2 cellular contexts compared by ENCODE assay signal in genomic region chr1:206911064-206911663, GRCh38.
TF ChIP-seq lines count a peak whose summit lies in the region.

No MANE protein-coding gene starts in this region.

TF ChIP-seq in HEK293, 187 proteins besides CTCF, POLR2A, EP300 and RAD21:
- no peak for TF ChIP-seq ZBTB20 (tag by site-specific recombination; IDR thresholded peaks at IDR 0.05)
- no peak for TF ChIP-seq GLI2 (tag by site-specific recombination; IDR thresholded peaks at IDR 0.05; ENCODE audit: borderline replicate concordance, low read depth)
- TF ChIP-seq ZNF660 (tag by site-specific recombination; IDR thresholded peaks at IDR 0.05): 0 out of 2 replicates have a peak, but pooled peaks have one; percentile 11
- TF ChIP-seq KLF10 (tag by site-specific recombination; IDR thresholded peaks at IDR 0.05): no peak
- TF ChIP-seq ZNF324 (tag by site-specific recombination; IDR thresholded peaks at IDR 0.05): no peak
- no peak for TF ChIP-seq ZSCAN23 (tag by site-specific recombination; IDR thresholded peaks at IDR 0.05)
- TF ChIP-seq ZNF146 (tag by site-specific recombination; IDR thresholded peaks at IDR 0.05): no peak
- TF ChIP-seq SP7 (tag by site-specific recombination; IDR thresholded peaks at IDR 0.05): no peak
- peak; percentile 61; the same call in 1 of the 2 replicates for TF ChIP-seq REST (tag by site-specific recombination; IDR thresholded peaks at IDR 0.05)
- TF ChIP-seq ZNF654 (tag by site-specific recombination; IDR thresholded peaks at IDR 0.05; ENCODE audit: low read depth): peak; percentile 71
- TF ChIP-seq ZFP41 (tag by site-specific recombination; IDR thresholded peaks at IDR 0.05; ENCODE audit: borderline replicate concordance): no peak
- TF ChIP-seq ZNF621 (tag by site-specific recombination; IDR thresholded peaks at IDR 0.05): no peak
- TF ChIP-seq ZNF362 (tag by site-specific recombination; IDR thresholded peaks at IDR 0.05): 0 out of 2 replicates have a peak, but pooled peaks have one; percentile 62
- no peak for TF ChIP-seq ZNF433 (tag by site-specific recombination; IDR thresholded peaks at IDR 0.05; ENCODE audit: low read depth)
- no peak for TF ChIP-seq ZNF223 (tag by site-specific recombination; IDR thresholded peaks at IDR 0.05)
- no peak for TF ChIP-seq ZBTB11 (tag by site-specific recombination; conservative IDR thresholded peaks at IDR 0.05; ENCODE audit: low read depth)
- TF ChIP-seq ZNF302 (tag by site-specific recombination; IDR thresholded peaks at IDR 0.05; ENCODE audit: low read depth): no peak
TF ChIP-seq in HEK293: peak in this region for 4.

TF ChIP-seq in HepG2, 621 proteins besides CTCF, POLR2A, EP300 and RAD21:
- TF ChIP-seq STAG1 (CRISPR knock-in tag; IDR thresholded peaks at IDR 0.05) (0 out of 2 replicates have a peak, but pooled peaks have one; percentile 24), TBP (CRISPR knock-in tag; IDR thresholded peaks at IDR 0.05) (no peak), FIP1L1 (IDR thresholded peaks at IDR 0.05; ENCODE audit: borderline replicate concordance, insufficient read depth, low read depth, low read length) (no peak), ZSCAN5A (CRISPR knock-in tag; IDR thresholded peaks at IDR 0.05; ENCODE audit: borderline replicate concordance) (no peak), ZNF883 (CRISPR knock-in tag; IDR thresholded peaks at IDR 0.05; ENCODE audit: not compliant biosample characterization) (no peak), ZNF362 (CRISPR knock-in tag; IDR thresholded peaks at IDR 0.05; ENCODE audit: borderline replicate concordance) (peak; percentile 39; the same call in 1 of the 2 replicates), TBX3 (IDR thresholded peaks at IDR 0.05; ENCODE audit: borderline replicate concordance) (no peak), MTF1 (CRISPR knock-in tag; IDR thresholded peaks at IDR 0.05) (no peak), BCLAF1 (IDR thresholded peaks at IDR 0.05) (no peak), ADNP (CRISPR knock-in tag; IDR thresholded peaks at IDR 0.05) (no peak)
